12 cellular contexts compared by ENCODE assay signal in genomic region chr22:37240941-37241320, GRCh38.
DNase-seq lines count a peak whose midpoint lies in the region; ATAC-seq and TF ChIP-seq lines count a peak whose summit lies in the region.
"Had no signal": no experiment of that assay in that cellular context is flagged by ENCODE, and none has a peak within 500 bp of the region (broad histone marks: within the 10 kb centered on the region; RNA-seq: fewer than 3 reads in every experiment).

No MANE protein-coding gene starts in this region.

- H3K9me3 Mint-ChIP-seq in T-helper 2 cell treated with Interferon-gamma antibody and Interleukin-4, amounts not matched to agents 5 μg/mL and 100 μg/mL, for 36 hours = no peaks in the 10 kb centered on the region
- H3K9me3 Mint-ChIP-seq in central memory CD8-positive, alpha-beta T cell = no peaks in the 10 kb centered on the region
- H3K9me3 Mint-ChIP-seq in stimulated activated memory B cell treated with anti-CD40 and anti-IgM and Interleukin-4, amounts not matched to agents 10 μg/mL and 1 μg/mL and 100 μg/mL, for 72 hours = no peaks in the 10 kb centered on the region

- H3K36me3 Mint-ChIP-seq in T-helper 2 cell treated with Interferon-gamma antibody and Interleukin-4, amounts not matched to agents 5 μg/mL and 100 μg/mL, for 36 hours (ENCODE audit: low read depth) = peaks cover 74% of the 10 kb centered on the region
- peaks cover 61% of the 10 kb centered on the region for H3K36me3 Mint-ChIP-seq in central memory CD8-positive, alpha-beta T cell (ENCODE audit: insufficient read depth)
- H3K36me3 Mint-ChIP-seq in stimulated activated memory B cell treated with anti-CD40 and anti-IgM and Interleukin-4, amounts not matched to agents 10 μg/mL and 1 μg/mL and 100 μg/mL, for 72 hours = peaks cover 61% of the 10 kb centered on the region

- DNase-seq in T-helper 2 cell treated with Interferon-gamma antibody and Interleukin-4, amounts not matched to agents 5 μg/mL and 100 μg/mL, for 36 hours (ENCODE audit: low spot score) = no peak
- DNase-seq in T-helper 2 cell (no peak), caudate nucleus (lab: John Stamatoyannopoulos, UW) (no peak), KBM-7 (no peak)
- no peak for DNase-seq in central memory CD8-positive, alpha-beta T cell (ENCODE audit: low spot score in 2 of 2)
- DNase-seq: DMS79 treated with DMSO at 0.1 percent for 48 hours; effector CD4-positive, alpha-beta T cell; NCI-H510A had no signal

- no peaks in the 10 kb centered on the region for H3K9me3 ChIP-seq in OCI-LY3 (ENCODE audit: insufficient read depth, low read length)
- H3K9me3 ChIP-seq: gastroesophageal sphincter had no signal

- H3K4me3 ChIP-seq in OCI-LY3 (ENCODE audit: low read length) = peak overlapping the region; percentile 73
- H3K4me3 ChIP-seq: gastroesophageal sphincter had no signal

- H3K79me2 ChIP-seq in OCI-LY3 (ENCODE audit: low read length) = peaks cover 84% of the 10 kb centered on the region

- H3K4me2 ChIP-seq in OCI-LY3 (ENCODE audit: low read length) = peak overlapping the region; percentile 93

- peaks cover 55% of the 10 kb centered on the region for H4K20me1 ChIP-seq in OCI-LY3 (ENCODE audit: insufficient read depth, low read length)

- peak overlapping the region; percentile 88 for H3K9ac ChIP-seq in OCI-LY3 (ENCODE audit: low read length)

- H3K27ac Mint-ChIP-seq in T-helper 2 cell treated with Interferon-gamma antibody and Interleukin-4, amounts not matched to agents 5 μg/mL and 100 μg/mL, for 36 hours = peak overlapping the region; percentile 93
- H3K27ac Mint-ChIP-seq in central memory CD8-positive, alpha-beta T cell (ENCODE audit: low read depth) = peak overlapping the region; percentile 87
- H3K27ac Mint-ChIP-seq in stimulated activated memory B cell treated with anti-CD40 and anti-IgM and Interleukin-4, amounts not matched to agents 10 μg/mL and 1 μg/mL and 100 μg/mL, for 72 hours = peak overlapping the region; percentile 91

- in situ Hi-C loops in KBM-7 (cut with MboI; ENCODE audit: low pct_unique_long_range_greater_than_20kb, low sequenced_read_pairs) = no loop called here

- no peaks in the 10 kb centered on the region for H3K27me3 Mint-ChIP-seq in T-helper 2 cell treated with Interferon-gamma antibody and Interleukin-4, amounts not matched to agents 5 μg/mL and 100 μg/mL, for 36 hours (ENCODE audit: low read depth)
- no peaks in the 10 kb centered on the region for H3K27me3 Mint-ChIP-seq in central memory CD8-positive, alpha-beta T cell
- H3K27me3 Mint-ChIP-seq in stimulated activated memory B cell treated with anti-CD40 and anti-IgM and Interleukin-4, amounts not matched to agents 10 μg/mL and 1 μg/mL and 100 μg/mL, for 72 hours = no peaks in the 10 kb centered on the region

- peak overlapping the region; percentile 96 for H3K27ac ChIP-seq in OCI-LY3 (ENCODE audit: low read length)
- H3K27ac ChIP-seq in caudate nucleus (ENCODE audit: low read depth, low read length) = no peak overlapping the region
- H3K27ac ChIP-seq: gastroesophageal sphincter had no signal

- H3K4me1 ChIP-seq in OCI-LY3 (ENCODE audit: low read length) = peaks cover 84% of the 10 kb centered on the region
- H3K4me1 ChIP-seq: gastroesophageal sphincter had no signal

- no peak overlapping the region for H2AFZ ChIP-seq in OCI-LY3 (ENCODE audit: low read depth, low read length)

- peaks cover 66% of the 10 kb centered on the region for H3K36me3 ChIP-seq in OCI-LY3 (replicated peaks; ENCODE audit: low read depth, low read length)
- H3K36me3 ChIP-seq: gastroesophageal sphincter had no signal

- peaks cover 64% of the 10 kb centered on the region for H3K4me1 Mint-ChIP-seq in T-helper 2 cell treated with Interferon-gamma antibody and Interleukin-4, amounts not matched to agents 5 μg/mL and 100 μg/mL, for 36 hours (ENCODE audit: low read depth)
- peaks cover 86% of the 10 kb centered on the region for H3K4me1 Mint-ChIP-seq in central memory CD8-positive, alpha-beta T cell
- peaks cover 94% of the 10 kb centered on the region for H3K4me1 Mint-ChIP-seq in stimulated activated memory B cell treated with anti-CD40 and anti-IgM and Interleukin-4, amounts not matched to agents 10 μg/mL and 1 μg/mL and 100 μg/mL, for 72 hours

- H3K4me3 Mint-ChIP-seq in T-helper 2 cell treated with Interferon-gamma antibody and Interleukin-4, amounts not matched to agents 5 μg/mL and 100 μg/mL, for 36 hours = peak overlapping the region; percentile 99
- peak overlapping the region; percentile 94 for H3K4me3 Mint-ChIP-seq in central memory CD8-positive, alpha-beta T cell
- H3K4me3 Mint-ChIP-seq in stimulated activated memory B cell treated with anti-CD40 and anti-IgM and Interleukin-4, amounts not matched to agents 10 μg/mL and 1 μg/mL and 100 μg/mL, for 72 hours = peak overlapping the region; percentile 98

- no peak for ATAC-seq in central memory CD8-positive, alpha-beta T cell (replicated peaks; ENCODE audit: extremely low read depth, poor library complexity, severe bottlenecking)
- ATAC-seq in stimulated activated memory B cell treated with anti-CD40 and anti-IgM and Interleukin-4, amounts not matched to agents 10 μg/mL and 1 μg/mL and 100 μg/mL, for 72 hours = no peak
- no peak for ATAC-seq in GM21526 (IDR thresholded peaks at IDR 0.05; ENCODE audit: low FRiP score, unreplicated experiment)
- ATAC-seq: gastroesophageal sphincter had no signal

- H3K27me3 ChIP-seq in OCI-LY3 (ENCODE audit: low read depth, low read length) = no peaks in the 10 kb centered on the region

- no peak for TF ChIP-seq CTCF in OCI-LY3 (IDR thresholded peaks at IDR 0.05; ENCODE audit: low read depth, low read length)
